Comparison of ENCODE assay signal across 15 cellular contexts in the genomic region with DNA sequence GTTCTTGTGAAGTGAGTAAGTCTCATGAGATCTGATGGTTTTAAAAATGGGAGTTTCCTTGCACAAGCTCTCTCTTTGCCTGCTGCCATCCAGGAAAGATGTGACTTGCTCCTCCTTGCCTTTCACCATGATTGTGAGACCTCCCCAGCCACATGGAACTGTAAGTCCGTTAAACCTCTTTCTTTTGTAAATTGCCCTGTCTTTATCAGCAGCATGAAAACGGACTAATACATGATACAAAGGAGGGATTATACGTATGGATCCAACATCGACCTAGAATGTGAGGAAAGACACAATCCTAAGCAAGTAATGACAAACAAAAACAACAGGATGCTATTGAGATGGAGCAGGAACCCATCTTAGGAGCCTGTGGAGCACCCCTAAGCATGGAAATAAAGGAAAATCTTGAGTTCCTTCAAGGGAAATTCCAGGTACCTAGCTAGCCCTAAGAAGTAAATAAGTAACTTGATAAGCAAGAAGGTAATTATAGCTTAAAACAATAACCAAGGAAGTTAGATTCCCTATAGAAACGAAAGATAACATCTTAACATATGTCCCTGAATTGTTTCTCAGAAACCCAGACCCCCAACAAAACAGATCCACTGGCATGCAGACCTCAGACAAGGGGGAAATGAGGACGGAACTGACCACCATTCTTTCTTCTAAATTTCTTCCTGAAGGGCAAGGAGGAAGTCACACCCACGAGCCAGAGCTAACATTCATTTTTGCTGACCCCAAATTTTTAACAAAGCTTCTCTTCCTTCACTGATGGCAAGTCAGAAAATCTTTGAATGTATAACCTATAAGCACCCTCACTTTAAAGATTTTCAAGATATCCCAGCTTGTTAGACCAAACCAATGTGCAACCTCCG. TPM values are rescaled to one million over a fixed set of nuclear protein-coding genes. Genes with fewer than 3 reads are reported as not detected.
DNase-seq lines count a peak whose midpoint lies in the region; ATAC-seq and TF ChIP-seq lines count a peak whose summit lies in the region.
"Had no signal": no experiment of that assay in that cellular context is flagged by ENCODE, and none has a peak within 500 bp of the region (broad histone marks: within the 10 kb centered on the region; RNA-seq: fewer than 3 reads in every experiment).

No MANE protein-coding gene starts in this region.

- no peak overlapping the region for H3K23ac ChIP-seq in H9 (ENCODE audit: insufficient read length, low read depth, low read length)

- no peak overlapping the region for H3K27ac ChIP-seq in CD8-positive, alpha-beta T cell (ENCODE audit: low read depth, low read length)
- H3K27ac ChIP-seq in H9 (ENCODE audit: insufficient read length, low read depth, low read length): no peak overlapping the region
- no peak overlapping the region for H3K27ac ChIP-seq in esophagus squamous epithelium
- no peak overlapping the region for H3K27ac ChIP-seq in upper lobe of right lung
- H3K27ac ChIP-seq: PC-9 had no signal

- no peak overlapping the region for H2BK120ac ChIP-seq in H9 (ENCODE audit: low read depth, low read length, poor library complexity, severe bottlenecking)

- H3K27me3 ChIP-seq in CD8-positive, alpha-beta T cell (ENCODE audit: insufficient read depth, low read length): peaks cover 27% of the 10 kb centered on the region
- H3K27me3 ChIP-seq in H9 (ENCODE audit: insufficient read depth, low read length) (peaks cover 10% of the 10 kb centered on the region; the same call in 1 of the 2 replicates), esophagus squamous epithelium (peaks cover 0 to 78% (median 4%) of the 10 kb centered on the region in 4 donors), upper lobe of right lung (peaks cover 31% of the 10 kb centered on the region)

- H3K4ac ChIP-seq in H9 (ENCODE audit: low read depth, low read length): no peak overlapping the region

- no peaks in the 10 kb centered on the region for H3K79me2 ChIP-seq in H9 (ENCODE audit: insufficient read depth, low read length)

- H3K56ac ChIP-seq in H9 (ENCODE audit: insufficient read length, low read depth, low read length): no peak overlapping the region

- no peak for TF ChIP-seq CTCF in CD8-positive, alpha-beta T cell (IDR thresholded peaks at IDR 0.05)
- no peak for TF ChIP-seq CTCF in H9 (conservative IDR thresholded peaks at IDR 0.05)
- no peak for TF ChIP-seq CTCF in esophagus squamous epithelium (IDR thresholded peaks at IDR 0.05)
- no peak for TF ChIP-seq CTCF in upper lobe of right lung (IDR thresholded peaks at IDR 0.05)

- no peak overlapping the region for H4K8ac ChIP-seq in H9 (replicated peaks; ENCODE audit: insufficient read length, low read depth, low read length)

- H3K9me3 Mint-ChIP-seq in CD8-positive, alpha-beta T cell: no peaks in the 10 kb centered on the region
- H3K9me3 Mint-ChIP-seq in H9 (peaks cover 0 to 3% of the 10 kb centered on the region in 2 experiments; a peak in 1 of 5 replicates), naive B cell (no peaks in the 10 kb centered on the region)
- H3K9me3 Mint-ChIP-seq in activated naive CD8-positive, alpha-beta T cell treated with anti-CD3 and anti-CD28 coated beads for 36 hours: no peaks in the 10 kb centered on the region

- H3K27ac Mint-ChIP-seq in CD8-positive, alpha-beta T cell: no peak overlapping the region
- H3K27ac Mint-ChIP-seq in H9: peak overlapping the region; percentile 49 to 95 (median 92)
- no peak overlapping the region for H3K27ac Mint-ChIP-seq in activated naive CD8-positive, alpha-beta T cell treated with anti-CD3 and anti-CD28 coated beads for 36 hours
- peak overlapping the region in 1 of 6 donors; percentile 77 for H3K27ac Mint-ChIP-seq in naive B cell

- no peak overlapping the region for H2BK12ac ChIP-seq in H9 (ENCODE audit: insufficient read length, low read depth, low read length)

- POLR2A ChIA-PET in CD8-positive, alpha-beta T cell (lab: Charles Lee): no interaction called here

- no peak overlapping the region for H2BK20ac ChIP-seq in H9 (ENCODE audit: low read depth, low read length, poor library complexity, severe bottlenecking)

- peak overlapping the region; percentile 80 for H3K4me3 Mint-ChIP-seq in CD8-positive, alpha-beta T cell
- H3K4me3 Mint-ChIP-seq in H9 (peak overlapping the region; percentile 23 to 82), naive B cell (peak overlapping the region; percentile 78 to 95 (median 85))
- peak overlapping the region; percentile 15 for H3K4me3 Mint-ChIP-seq in activated naive CD8-positive, alpha-beta T cell treated with anti-CD3 and anti-CD28 coated beads for 36 hours

- H3K4me3 ChIP-seq in CD8-positive, alpha-beta T cell (ENCODE audit: low read depth, low read length): no peak overlapping the region
- H3K4me3 ChIP-seq in esophagus squamous epithelium (no peak overlapping the region), upper lobe of right lung (no peak overlapping the region)
- H3K4me3 ChIP-seq: PC-9 had no signal

- ATAC-seq in CD8-positive, alpha-beta T cell: no peak
- no peak for ATAC-seq in naive B cell (ENCODE audit: low read depth in 2 of 2)
- no peak for ATAC-seq in upper lobe of right lung
- ATAC-seq: sciatic nerve had no signal

- intact Hi-C loops in CD8-positive, alpha-beta T cell (cut with DNase I, micrococcal nuclease): loop anchor here (5.0 to 10.0 kb wide), 2 partner anchors 136 to 201 kb away; a partner anchor contains a TSS
- intact Hi-C loops in esophagus squamous epithelium (cut with DNase I) (no loop called here), upper lobe of right lung (cut with DNase I) (no loop called here)

- H3K23me2 ChIP-seq in H9 (ENCODE audit: insufficient read length, low read depth, low read length, poor library complexity, severe bottlenecking): peaks cover 20% of the 10 kb centered on the region

- TF ChIP-seq POLR2A in esophagus squamous epithelium (IDR thresholded peaks at IDR 0.05): no peak

- peaks cover 12% of the 10 kb centered on the region for H3K4me1 ChIP-seq in CD8-positive, alpha-beta T cell (ENCODE audit: insufficient read depth, low read length)
- H3K4me1 ChIP-seq in H9 (ENCODE audit: insufficient read depth, low read length): peaks cover 5% of the 10 kb centered on the region; the same call in 1 of the 2 replicates
- peaks cover 7 to 28% (median 14%) of the 10 kb centered on the region in 3 donors for H3K4me1 ChIP-seq in esophagus squamous epithelium
- H3K4me1 ChIP-seq in upper lobe of right lung: peaks cover 23% of the 10 kb centered on the region

- H3K9me3 ChIP-seq in CD8-positive, alpha-beta T cell (ENCODE audit: low read length): no peaks in the 10 kb centered on the region
- H3K9me3 ChIP-seq in H9 (ENCODE audit: control insufficient read depth, low read depth, low read length) (no peaks in the 10 kb centered on the region), esophagus squamous epithelium (no peaks in the 10 kb centered on the region), upper lobe of right lung (no peaks in the 10 kb centered on the region)

- H3K18ac ChIP-seq in H9 (ENCODE audit: insufficient read length, low read depth, low read length): no peak overlapping the region

- no peak overlapping the region for H2AK5ac ChIP-seq in H9 (ENCODE audit: insufficient read length, low read length)

- no peaks in the 10 kb centered on the region for H4K20me1 ChIP-seq in H9 (ENCODE audit: control insufficient read depth, insufficient read depth, insufficient read length)

- H3K27me3 Mint-ChIP-seq in CD8-positive, alpha-beta T cell (ENCODE audit: low read depth): peaks cover 57% of the 10 kb centered on the region
- H3K27me3 Mint-ChIP-seq in H9 (ENCODE audit: low read depth): peaks cover 69% of the 10 kb centered on the region
- H3K27me3 Mint-ChIP-seq in activated naive CD8-positive, alpha-beta T cell treated with anti-CD3 and anti-CD28 coated beads for 36 hours: peaks cover 66% of the 10 kb centered on the region
- peaks cover 51 to 56% (median 53%) of the 10 kb centered on the region in 3 donors for H3K27me3 Mint-ChIP-seq in naive B cell

- H3K79me1 ChIP-seq in H9 (ENCODE audit: insufficient read depth, low read depth, low read length, poor library complexity, severe bottlenecking): no peaks in the 10 kb centered on the region

- H2BK5ac ChIP-seq in H9 (ENCODE audit: insufficient read length, low read length): no peak overlapping the region

- no peak overlapping the region for H3K9ac ChIP-seq in H9 (ENCODE audit: extremely low read depth, insufficient read length, low read length)

- H3K4me2 ChIP-seq in H9 (ENCODE audit: insufficient read depth, insufficient read length, low read length): peak overlapping the region; percentile 67

- no peak overlapping the region for H4K5ac ChIP-seq in H9 (ENCODE audit: insufficient read length, low read depth, low read length)

- H3K14ac ChIP-seq in H9 (ENCODE audit: insufficient read depth, low read length): no peak overlapping the region

- no peak overlapping the region for H2BK15ac ChIP-seq in H9 (ENCODE audit: low read depth, low read length)

- DNase-seq in CD8-positive, alpha-beta T cell: no peak
- DNase-seq in H9 (no peak), naive B cell (no peak), esophagus squamous epithelium (lab: John Stamatoyannopoulos, UW) (no peak), NCI-H146 (lab: John Stamatoyannopoulos, UW) (no peak), upper lobe of right lung (no peak)
- DNase-seq in activated naive CD8-positive, alpha-beta T cell treated with anti-CD3 and anti-CD28 coated beads for 36 hours: no peak
- DNase-seq: activated CD8-positive, alpha-beta memory T cell treated with anti-CD3 and anti-CD28 coated beads, Interleukin-2, amount 50 U/mL, for 4 hours; aorta; foreskin melanocyte; GDM1; NCI-H1092; NCI-H2227 treated with DMSO at 0.1 percent for 48 hours; PC-9 had no signal

- CTCF ChIA-PET in CD8-positive, alpha-beta T cell (lab: Charles Lee): interaction anchor here (1.1 to 1.2 kb wide), 3 partner anchors 8 to 103 kb away, joined by 3 read pairs; no protein-coding TSS in a partner anchor

- H3K4me1 Mint-ChIP-seq in CD8-positive, alpha-beta T cell (ENCODE audit: low read depth): peaks cover 18% of the 10 kb centered on the region
- H3K4me1 Mint-ChIP-seq in H9 (peaks cover 47 to 58% of the 10 kb centered on the region in 2 experiments), naive B cell (peaks cover 17 to 22% (median 18%) of the 10 kb centered on the region in 3 donors)
- H3K4me1 Mint-ChIP-seq in activated naive CD8-positive, alpha-beta T cell treated with anti-CD3 and anti-CD28 coated beads for 36 hours: peaks cover 17% of the 10 kb centered on the region

- no peak overlapping the region for H2AFZ ChIP-seq in H9 (ENCODE audit: low read length)
- H2AFZ ChIP-seq: PC-9 had no signal

- no CpG with 5 or more reads among the region's 8 CpGs for WGBS in H9 (ENCODE audit: extremely low coverage, insufficient read length, low lambda C conversion rate)
- WGBS in esophagus squamous epithelium, 2 donors: 28 to 31% methylated on average over 7 to 8 of the region's 8 CpGs

- H3K36me3 Mint-ChIP-seq in CD8-positive, alpha-beta T cell: no peaks in the 10 kb centered on the region
- H3K36me3 Mint-ChIP-seq in H9 (ENCODE audit: insufficient read depth in 1 of 3, low read depth in 3 of 3) (no peaks in the 10 kb centered on the region; a peak in 1 of 7 replicates), naive B cell (no peaks in the 10 kb centered on the region)
- peaks cover 2% of the 10 kb centered on the region for H3K36me3 Mint-ChIP-seq in activated naive CD8-positive, alpha-beta T cell treated with anti-CD3 and anti-CD28 coated beads for 36 hours

- no peaks in the 10 kb centered on the region for H3K36me3 ChIP-seq in CD8-positive, alpha-beta T cell (ENCODE audit: insufficient read depth, low read length)
- H3K36me3 ChIP-seq in esophagus squamous epithelium (no peaks in the 10 kb centered on the region), upper lobe of right lung (no peaks in the 10 kb centered on the region)

- H3T11ph ChIP-seq in H9 (ENCODE audit: low read length): no peak overlapping the region

- H4K91ac ChIP-seq in H9 (ENCODE audit: insufficient read length, low read depth, low read length): no peak overlapping the region

RNA-seq across cellular contexts. Expression of a gene that starts 1.4 kb away (rescaled TPM):
- total RNA-seq in CD8-positive, alpha-beta T cell: under 1 TPM; 0.03 to 0.28 TPM
- 7.8 and 8.1 TPM in 2 replicates for total RNA-seq in H9 (2021)
- 1 to 10 TPM; 2.4 to 2.7 TPM for total RNA-seq in activated naive CD8-positive, alpha-beta T cell treated with anti-CD3 and anti-CD28 coated beads for 36 hours
- polyA plus RNA-seq in naive B cell (ENCODE audit: low read depth in 6 of 6): not detected
- total RNA-seq in esophagus squamous epithelium: 1 to 10 TPM; 1.9 to 5.6 (median 3.6) TPM
- total RNA-seq in upper lobe of right lung: 2.5 TPM

Comparison
In these comparisons a context has a peak if more than half of its experiments do, and no peak if none do; other contexts are left out.
1. H3K27ac Mint-ChIP-seq: peak in H9 (3 of 3); none in CD8-positive, alpha-beta T cell (single experiment) and activated naive CD8-positive, alpha-beta T cell treated with anti-CD3 and anti-CD28 coated beads for 36 hours (single experiment).
2. H3K4me3 Mint-ChIP-seq: peak in every context shown above with its lines; median percentile 85 in naive B cell; 80 in CD8-positive, alpha-beta T cell; 52 in H9; 15 in activated naive CD8-positive, alpha-beta T cell treated with anti-CD3 and anti-CD28 coated beads for 36 hours.
3. intact Hi-C loops: an anchor here in CD8-positive, alpha-beta T cell (5.0 to 10.0 kb wide); none called in esophagus squamous epithelium and upper lobe of right lung.